In genomic region chr11:64372802-64373597, GRCh38 we compare ENCODE assay signal across 9 cellular contexts. TPM values are rescaled to one million over a fixed set of nuclear protein-coding genes. Genes with fewer than 3 reads are reported as not detected.
DNase-seq lines count a peak whose midpoint lies in the region; ATAC-seq and TF ChIP-seq lines count a peak whose summit lies in the region.
"Had no signal": no experiment of that assay in that cellular context is flagged by ENCODE, and none has a peak within 500 bp of the region (broad histone marks: within the 10 kb centered on the region; RNA-seq: fewer than 3 reads in every experiment).

No MANE protein-coding gene starts in this region.

- H3K27ac ChIP-seq in cingulate gyrus (ENCODE audit: low read depth, low read length) (peak overlapping the region; percentile 69), breast epithelium (no peak overlapping the region)

- H3K36me3 ChIP-seq in breast epithelium: no peaks in the 10 kb centered on the region

- TF ChIP-seq POLR2A in breast epithelium (IDR thresholded peaks at IDR 0.05): no peak

- TF ChIP-seq CTCF in breast epithelium (IDR thresholded peaks at IDR 0.05): no peak

- intact Hi-C loops in breast epithelium (cut with DNase I; ENCODE audit: low total_unique reads): no loop called here

- H3K27ac Mint-ChIP-seq in activated CD8-positive, alpha-beta memory T cell treated with anti-CD3 and anti-CD28 coated beads, Interleukin-2, amount 10 ng/mL, durations not matched to agents 7 days and 5 days: no peak overlapping the region
- H3K27ac Mint-ChIP-seq in stimulated activated effector memory CD8-positive, alpha-beta T cell treated with anti-CD3 and anti-CD28 coated beads, Interleukin-12 subunit alpha, Interleukin-12 subunit beta, amount 100 ng/mL, for 72 hours: no peak overlapping the region
- H3K27ac Mint-ChIP-seq: stimulated activated naive CD8-positive, alpha-beta T cell treated with anti-CD3 and anti-CD28 coated beads, Interleukin-15, Interleukin-2, amounts not matched to agents 100 ng/mL and 50 ng/mL, for 24 hours had no signal

- CTCF ChIA-PET in activated CD8-positive, alpha-beta memory T cell treated with anti-CD3 and anti-CD28 coated beads, Interleukin-2, amount 10 ng/mL, durations not matched to agents 7 days and 5 days (lab: Charles Lee): no interaction called here

- H3K4me3 Mint-ChIP-seq in activated CD8-positive, alpha-beta memory T cell treated with anti-CD3 and anti-CD28 coated beads, Interleukin-2, amount 10 ng/mL, durations not matched to agents 7 days and 5 days: no peak overlapping the region
- H3K4me3 Mint-ChIP-seq in stimulated activated effector memory CD8-positive, alpha-beta T cell treated with anti-CD3 and anti-CD28 coated beads, Interleukin-12 subunit alpha, Interleukin-12 subunit beta, amount 100 ng/mL, for 72 hours: no peak overlapping the region
- H3K4me3 Mint-ChIP-seq: stimulated activated naive CD8-positive, alpha-beta T cell treated with anti-CD3 and anti-CD28 coated beads, Interleukin-15, Interleukin-2, amounts not matched to agents 100 ng/mL and 50 ng/mL, for 24 hours had no signal

- no peaks in the 10 kb centered on the region for H3K9me3 Mint-ChIP-seq in activated CD8-positive, alpha-beta memory T cell treated with anti-CD3 and anti-CD28 coated beads, Interleukin-2, amount 10 ng/mL, durations not matched to agents 7 days and 5 days (ENCODE audit: low read depth)
- H3K9me3 Mint-ChIP-seq in stimulated activated effector memory CD8-positive, alpha-beta T cell treated with anti-CD3 and anti-CD28 coated beads, Interleukin-12 subunit alpha, Interleukin-12 subunit beta, amount 100 ng/mL, for 72 hours: no peaks in the 10 kb centered on the region
- H3K9me3 Mint-ChIP-seq: stimulated activated naive CD8-positive, alpha-beta T cell treated with anti-CD3 and anti-CD28 coated beads, Interleukin-15, Interleukin-2, amounts not matched to agents 100 ng/mL and 50 ng/mL, for 24 hours had no signal

- no peaks in the 10 kb centered on the region for H3K4me1 Mint-ChIP-seq in activated CD8-positive, alpha-beta memory T cell treated with anti-CD3 and anti-CD28 coated beads, Interleukin-2, amount 10 ng/mL, durations not matched to agents 7 days and 5 days
- no peaks in the 10 kb centered on the region for H3K4me1 Mint-ChIP-seq in stimulated activated effector memory CD8-positive, alpha-beta T cell treated with anti-CD3 and anti-CD28 coated beads, Interleukin-12 subunit alpha, Interleukin-12 subunit beta, amount 100 ng/mL, for 72 hours

- H3K4me3 ChIP-seq in breast epithelium: no peak overlapping the region

- no peaks in the 10 kb centered on the region for H3K9me3 ChIP-seq in breast epithelium

- peaks cover 14% of the 10 kb centered on the region for H3K36me3 Mint-ChIP-seq in activated CD8-positive, alpha-beta memory T cell treated with anti-CD3 and anti-CD28 coated beads, Interleukin-2, amount 10 ng/mL, durations not matched to agents 7 days and 5 days
- peaks cover 36% of the 10 kb centered on the region for H3K36me3 Mint-ChIP-seq in stimulated activated effector memory CD8-positive, alpha-beta T cell treated with anti-CD3 and anti-CD28 coated beads, Interleukin-12 subunit alpha, Interleukin-12 subunit beta, amount 100 ng/mL, for 72 hours

- no peak for DNase-seq in activated CD8-positive, alpha-beta memory T cell treated with anti-CD3 and anti-CD28 coated beads, Interleukin-2, amount 10 ng/mL, durations not matched to agents 7 days and 5 days
- DNase-seq in activated CD8-positive, alpha-beta memory T cell treated with anti-CD3 and anti-CD28 coated beads, Interleukin-2, amount 50 U/mL, for 48 hours: no peak
- DNase-seq in NCI-H460 (ENCODE audit: extremely low read depth, low read depth) (peak; percentile 44), breast epithelium (ENCODE audit: low spot score in 2 of 2) (no peak)
- DNase-seq in stimulated activated effector memory CD8-positive, alpha-beta T cell treated with anti-CD3 and anti-CD28 coated beads, Interleukin-12 subunit alpha, Interleukin-12 subunit beta, amount 100 ng/mL, for 72 hours (ENCODE audit: low spot score in 2 of 2): no peak

- no peaks in the 10 kb centered on the region for H3K27me3 ChIP-seq in breast epithelium

- ATAC-seq in activated CD8-positive, alpha-beta memory T cell treated with anti-CD3 and anti-CD28 coated beads, Interleukin-2, amount 10 ng/mL, durations not matched to agents 7 days and 5 days: peak; percentile 23
- peak; percentile 49 for ATAC-seq in stimulated activated effector memory CD8-positive, alpha-beta T cell treated with anti-CD3 and anti-CD28 coated beads, Interleukin-12 subunit alpha, Interleukin-12 subunit beta, amount 100 ng/mL, for 72 hours
- ATAC-seq in HG03159 (IDR thresholded peaks at IDR 0.05; ENCODE audit: unreplicated experiment) (no peak), GM18870 (IDR thresholded peaks at IDR 0.05; ENCODE audit: unreplicated experiment) (no peak)

- no peaks in the 10 kb centered on the region for H3K4me1 ChIP-seq in breast epithelium

- no peaks in the 10 kb centered on the region for H3K27me3 Mint-ChIP-seq in activated CD8-positive, alpha-beta memory T cell treated with anti-CD3 and anti-CD28 coated beads, Interleukin-2, amount 10 ng/mL, durations not matched to agents 7 days and 5 days
- H3K27me3 Mint-ChIP-seq: stimulated activated naive CD8-positive, alpha-beta T cell treated with anti-CD3 and anti-CD28 coated beads, Interleukin-15, Interleukin-2, amounts not matched to agents 100 ng/mL and 50 ng/mL, for 24 hours had no signal

RNA-seq across cellular contexts. Expression of gene RPS6KA4, which starts 14.0 kb away (rescaled TPM):
- 10 to 100 TPM; 31.1 to 41.9 TPM for total RNA-seq in activated CD8-positive, alpha-beta memory T cell treated with anti-CD3 and anti-CD28 coated beads, Interleukin-2, amount 10 ng/mL, durations not matched to agents 7 days and 5 days
- total RNA-seq in NCI-H460 (2014; rRNA removed; shearing (Covaris generic)): 15.1 and 16.8 TPM in 2 replicates
- polyA plus RNA-seq in NCI-H460 (2014; cell fraction: nucleus; rRNA removed): 46.9 and 76.2 TPM in 2 replicates
- 10 to 100 TPM; 16.7 to 20.6 (median 19.4) TPM for total RNA-seq in breast epithelium

RNA-seq across cellular contexts. Expression of gene CCDC88B, which starts 33.0 kb away (rescaled TPM):
- total RNA-seq in activated CD8-positive, alpha-beta memory T cell treated with anti-CD3 and anti-CD28 coated beads, Interleukin-2, amount 10 ng/mL, durations not matched to agents 7 days and 5 days: 100 to 1,000 TPM; 152 to 164 TPM
- 2.8 and 3.7 TPM in 2 replicates for total RNA-seq in NCI-H460 (2014; rRNA removed; shearing (Covaris generic))
- 6.5 and 8.0 TPM in 2 replicates for polyA plus RNA-seq in NCI-H460 (2014; cell fraction: nucleus; rRNA removed)
- total RNA-seq in breast epithelium: 10 to 100 TPM in 1 of 3 donors, 1 to 10 TPM in 2; 3.3 to 10.7 (median 5.9) TPM

RNA-seq across cellular contexts. Expression of gene PRDX5, which starts 55.1 kb away (rescaled TPM):
- 100 to 1,000 TPM; 125 to 163 TPM for total RNA-seq in activated CD8-positive, alpha-beta memory T cell treated with anti-CD3 and anti-CD28 coated beads, Interleukin-2, amount 10 ng/mL, durations not matched to agents 7 days and 5 days
- 205 and 210 TPM in 2 replicates for total RNA-seq in NCI-H460 (2014; rRNA removed; shearing (Covaris generic))
- polyA plus RNA-seq in NCI-H460 (2014; cell fraction: nucleus; rRNA removed): 183 and 203 TPM in 2 replicates
- total RNA-seq in breast epithelium: 100 to 1,000 TPM; 241 to 327 (median 262) TPM

RNA-seq across cellular contexts. Expression of gene TRMT112, which starts 55.6 kb away (rescaled TPM):
- 100 to 1,000 TPM; 134 to 153 TPM for total RNA-seq in activated CD8-positive, alpha-beta memory T cell treated with anti-CD3 and anti-CD28 coated beads, Interleukin-2, amount 10 ng/mL, durations not matched to agents 7 days and 5 days
- total RNA-seq in NCI-H460 (2014; rRNA removed; shearing (Covaris generic)): 202 and 230 TPM in 2 replicates
- polyA plus RNA-seq in NCI-H460 (2014; cell fraction: nucleus; rRNA removed): 450 and 481 TPM in 2 replicates
- total RNA-seq in breast epithelium: 100 to 1,000 TPM; 206 to 266 (median 262) TPM

Comparison
In these comparisons a context has a peak if more than half of its experiments do, and no peak if none do; other contexts are left out.
1. ATAC-seq: peak in activated CD8-positive, alpha-beta memory T cell treated with anti-CD3 and anti-CD28 coated beads, Interleukin-2, amount 10 ng/mL, durations not matched to agents 7 days and 5 days (single experiment) and stimulated activated effector memory CD8-positive, alpha-beta T cell treated with anti-CD3 and anti-CD28 coated beads, Interleukin-12 subunit alpha, Interleukin-12 subunit beta, amount 100 ng/mL, for 72 hours (single experiment); none in HG03159 (single experiment) and GM18870 (single experiment).
2. RNA of gene CCDC88B, which starts 33.0 kb away (total RNA-seq): 152 to 164 TPM in activated CD8-positive, alpha-beta memory T cell treated with anti-CD3 and anti-CD28 coated beads, Interleukin-2, amount 10 ng/mL, durations not matched to agents 7 days and 5 days; 3.3 to 10.7 TPM in breast epithelium and 2.8 to 3.7 TPM in NCI-H460; every median in the first group is over 10 times any median in the second.